ENCODE assay signal across 8 cellular contexts in the genomic region with DNA sequence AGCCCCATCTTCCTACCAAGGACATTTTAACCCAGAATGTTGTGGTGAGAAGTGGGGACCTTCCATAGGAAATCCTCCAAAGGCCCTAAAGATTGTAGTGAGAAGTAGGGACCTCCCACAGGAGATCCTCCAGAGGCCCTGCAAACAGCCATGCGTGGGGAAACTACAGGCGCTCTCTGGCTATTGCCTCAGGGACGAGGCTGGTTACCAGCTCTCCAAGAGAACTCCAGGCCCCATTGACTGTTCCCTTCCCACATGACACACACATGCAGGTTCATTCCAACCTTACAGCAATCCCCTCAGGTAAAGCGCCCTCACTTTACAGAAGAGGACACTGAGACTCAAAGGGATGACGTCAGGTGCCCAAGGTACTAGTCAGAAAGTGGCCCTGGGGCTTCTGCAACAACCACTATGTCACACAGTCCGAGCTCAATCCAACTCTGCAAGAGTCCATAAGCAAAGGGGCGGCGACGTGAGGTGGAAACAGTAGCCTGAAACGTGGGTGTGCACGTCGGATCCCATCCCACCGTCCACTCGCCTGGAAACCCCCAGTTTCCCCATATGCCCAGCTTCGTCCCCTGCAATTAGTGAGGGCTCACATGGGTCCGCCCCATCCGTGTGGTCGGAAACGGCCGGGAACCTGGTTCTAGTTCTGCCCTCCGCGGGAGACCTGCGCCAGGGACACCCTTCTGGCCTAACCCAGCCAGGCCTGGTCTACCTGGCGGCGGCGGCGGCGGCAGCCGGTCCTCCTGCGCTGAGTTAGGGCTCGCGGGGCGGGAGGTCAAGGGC. TPM values are rescaled to one million over a fixed set of nuclear protein-coding genes. Genes with fewer than 3 reads are reported as not detected.
DNase-seq lines count a peak whose midpoint lies in the region; ATAC-seq and TF ChIP-seq lines count a peak whose summit lies in the region.
"Not testable (repeated sequence)": the region's sequence is repeated elsewhere in the genome, so short reads cannot be mapped to it uniquely, and the experiment has no call there.

No MANE protein-coding gene starts in this region.

- not testable (repeated sequence) for DNase-seq in AG04450 (ENCODE audit: low read depth, low spot score); activated CD8-positive, alpha-beta T cell treated with anti-CD3 and anti-CD28 coated beads for 36 hours; coronary artery (ENCODE audit: low spot score); left colon; psoas muscle

- peak overlapping the region; percentile 1 to 60 (median 46) for H3K4me3 Mint-ChIP-seq in IgD-negative memory B cell
- H3K4me3 Mint-ChIP-seq in activated CD8-positive, alpha-beta T cell treated with anti-CD3 and anti-CD28 coated beads for 36 hours, result peak overlapping the region; percentile 65

- H3K4me3 ChIP-seq in AG04450 (ENCODE audit: low read depth, low read length) (peak overlapping the region; percentile 29; the same call in 1 of the 2 replicates), coronary artery (peak overlapping the region; percentile 68), psoas muscle (peak overlapping the region; percentile 63)

- 84 to 86% (median 85%) methylated on average over 4 of the region's 33 CpGs for WGBS in psoas muscle, 3 donors

- not testable (repeated sequence) for H3K27me3 ChIP-seq in AG04450 (ENCODE audit: control insufficient read depth, insufficient read depth, low read length); psoas muscle (ENCODE audit: insufficient read depth in 3 of 3, low read length in 2 of 3)

- H3K4me1 ChIP-seq in psoas muscle, result not testable (repeated sequence)

- CTCF ChIA-PET in AG04450 (lab: Charles Lee); activated CD8-positive, alpha-beta T cell treated with anti-CD3 and anti-CD28 coated beads for 36 hours (lab: Charles Lee): not testable (repeated sequence)

- not testable (repeated sequence) for H3K27ac ChIP-seq in AG04450 (ENCODE audit: low read depth, low read length)
- peak overlapping the region in 1 of 2 donors; percentile 84 for H3K27ac ChIP-seq in coronary artery
- H3K27ac ChIP-seq in psoas muscle, result peak overlapping the region; percentile 61

- not testable (repeated sequence) for H3K27me3 Mint-ChIP-seq in IgD-negative memory B cell; activated CD8-positive, alpha-beta T cell treated with anti-CD3 and anti-CD28 coated beads for 36 hours

- ATAC-seq in GM19023 (IDR thresholded peaks at IDR 0.05; ENCODE audit: unreplicated experiment) (peak; percentile 16), HG02870 (IDR thresholded peaks at IDR 0.05; ENCODE audit: unreplicated experiment) (peak; percentile 40), left colon (peak; percentile 34), psoas muscle (peak; percentile 20 to 44 (median 32))
- peak; percentile 40 for ATAC-seq in activated CD8-positive, alpha-beta T cell treated with anti-CD3 and anti-CD28 coated beads for 36 hours

- not testable (repeated sequence) for H3K9me3 Mint-ChIP-seq in IgD-negative memory B cell; activated CD8-positive, alpha-beta T cell treated with anti-CD3 and anti-CD28 coated beads for 36 hours

- H3K4me1 Mint-ChIP-seq in IgD-negative memory B cell, result not testable (repeated sequence)
- H3K4me1 Mint-ChIP-seq in activated CD8-positive, alpha-beta T cell treated with anti-CD3 and anti-CD28 coated beads for 36 hours (ENCODE audit: low read depth), result peaks cover 10% of the 10 kb centered on the region

- intact Hi-C loops in activated CD8-positive, alpha-beta T cell treated with anti-CD3 and anti-CD28 coated beads for 36 hours (cut with micrococcal nuclease); left colon (cut with DNase I, micrococcal nuclease); psoas muscle (cut with DNase I): not testable (repeated sequence)

- not testable (repeated sequence) for H3K36me3 Mint-ChIP-seq in IgD-negative memory B cell; activated CD8-positive, alpha-beta T cell treated with anti-CD3 and anti-CD28 coated beads for 36 hours (ENCODE audit: low read depth)

- peak overlapping the region in 1 of 3 donors; percentile 10 for H3K27ac Mint-ChIP-seq in IgD-negative memory B cell
- not testable (repeated sequence) for H3K27ac Mint-ChIP-seq in activated CD8-positive, alpha-beta T cell treated with anti-CD3 and anti-CD28 coated beads for 36 hours

- H3K9me3 ChIP-seq in AG04450 (ENCODE audit: control insufficient read depth, insufficient read depth, low read length); psoas muscle: not testable (repeated sequence)

- TF ChIP-seq CTCF in AG04450 (IDR thresholded peaks at IDR 0.05; ENCODE audit: low read depth, low read length); activated CD8-positive, alpha-beta T cell treated with anti-CD3 and anti-CD28 coated beads for 36 hours (IDR thresholded peaks at IDR 0.05); coronary artery (IDR thresholded peaks at IDR 0.05); psoas muscle (IDR thresholded peaks at IDR 0.05): not testable (repeated sequence)

- POLR2A ChIA-PET in AG04450 (lab: Yijun Ruan, JAX); activated CD8-positive, alpha-beta T cell treated with anti-CD3 and anti-CD28 coated beads for 36 hours (lab: Charles Lee): not testable (repeated sequence)

- H3K36me3 ChIP-seq in psoas muscle (ENCODE audit: insufficient read depth in 1 of 2, low read depth in 1 of 2), result not testable (repeated sequence)

RNA-seq across cellular contexts. Expression of a gene that starts 0.5 kb away (rescaled TPM):
- polyA plus RNA-seq in AG04450 (2011; rRNA removed) (3.4 and 4.5 TPM in 2 replicates), IgD-negative memory B cell (13.6 TPM), psoas muscle (10 to 100 TPM in 2 of 3 donors, 1 to 10 TPM in 1; 5.7 to 13.9 (median 10.6) TPM)
- 5.6 and 6.3 TPM in 2 replicates for polyA minus RNA-seq in AG04450 (2011; rRNA and poly(A)+ RNA removed)
- 10 to 100 TPM; 29.2 to 31.9 TPM for total RNA-seq in activated CD8-positive, alpha-beta T cell treated with anti-CD3 and anti-CD28 coated beads for 36 hours
- total RNA-seq in left colon (1 to 10 TPM; 5.6 to 6.1 TPM), psoas muscle (10 to 100 TPM; 14.5 to 39.0 (median 17.3) TPM)

RNA-seq across cellular contexts. Expression of a gene that starts 18.8 kb away (rescaled TPM):
- polyA plus RNA-seq in AG04450 (2011; rRNA removed) (4.5 and 5.5 TPM in 2 replicates), IgD-negative memory B cell (9.4 TPM), psoas muscle (1 to 10 TPM in 1 of 3 donors, under 1 TPM in 2; 0.24 to 1.3 (median 0.91) TPM)
- polyA minus RNA-seq in AG04450 (2011; rRNA and poly(A)+ RNA removed), result 35.8 and 40.9 TPM in 2 replicates
- total RNA-seq in activated CD8-positive, alpha-beta T cell treated with anti-CD3 and anti-CD28 coated beads for 36 hours, result 10 to 100 TPM; 27.0 to 27.3 TPM
- total RNA-seq in left colon (10 to 100 TPM; 14.7 to 23.2 TPM), psoas muscle (1 to 10 TPM; 1.6 to 4.6 (median 2.7) TPM)
